9 cellular contexts compared by ENCODE assay signal in the genomic region with DNA sequence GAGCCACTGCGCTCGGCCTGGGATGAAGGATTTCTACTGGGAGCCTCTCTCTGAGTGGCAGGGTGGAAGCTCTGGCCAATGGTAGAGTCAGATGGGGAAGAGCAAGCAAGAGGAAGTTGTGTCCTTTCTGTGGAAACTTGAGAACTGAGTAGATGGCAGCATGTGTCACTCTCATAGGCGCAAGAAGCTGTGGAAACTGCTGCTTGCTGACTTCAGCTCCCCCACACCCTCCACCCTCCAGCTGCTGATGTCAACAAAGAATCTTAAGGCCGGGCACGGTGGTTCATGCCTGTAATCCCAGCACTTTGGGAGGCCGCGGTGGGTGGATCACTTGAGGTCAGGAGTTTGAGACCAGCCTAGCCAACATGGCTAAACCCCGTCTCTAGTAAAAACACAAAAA. TPM values are rescaled to one million over a fixed set of nuclear protein-coding genes. Genes with fewer than 3 reads are reported as not detected.
A peak's percentile ranks its signal among the peaks of the same experiment; 100 is the strongest.
DNase-seq lines count a peak whose midpoint lies in the region; ATAC-seq and TF ChIP-seq lines count a peak whose summit lies in the region.
"Had no signal": no experiment of that assay in that cellular context is flagged by ENCODE, and none has a peak within 500 bp of the region (broad histone marks: within the 10 kb centered on the region; RNA-seq: fewer than 3 reads in every experiment).

No MANE protein-coding gene starts in this region.

- H3K4me1 Mint-ChIP-seq in activated CD4-positive, alpha-beta memory T cell treated with anti-CD3 and anti-CD28 coated beads for 36 hours (ENCODE audit: low read depth), result peaks cover 72% of the 10 kb centered on the region
- H3K4me1 Mint-ChIP-seq in immature natural killer cell (peaks cover 84 to 87% of the 10 kb centered on the region in 2 donors), progenitor cell of endocrine pancreas (ENCODE audit: low read depth) (no peaks in the 10 kb centered on the region)

- CTCF ChIA-PET in activated CD4-positive, alpha-beta memory T cell treated with anti-CD3 and anti-CD28 coated beads for 36 hours (lab: Charles Lee), result interaction anchor here (1.6 to 6.7 kb wide), 3 partner anchors 17 to 43 kb away, joined by 7 to 62 read pairs (median 10); a partner anchor contains a TSS

- H3K36me3 Mint-ChIP-seq in activated CD4-positive, alpha-beta memory T cell treated with anti-CD3 and anti-CD28 coated beads for 36 hours, result no peaks in the 10 kb centered on the region
- H3K36me3 Mint-ChIP-seq in immature natural killer cell (no peaks in the 10 kb centered on the region), progenitor cell of endocrine pancreas (ENCODE audit: insufficient read depth) (no peaks in the 10 kb centered on the region)

- H3K4me3 Mint-ChIP-seq in activated CD4-positive, alpha-beta memory T cell treated with anti-CD3 and anti-CD28 coated beads for 36 hours, result no peak overlapping the region
- H3K4me3 Mint-ChIP-seq in immature natural killer cell (peak overlapping the region; percentile 26 to 72 (median 63)), progenitor cell of endocrine pancreas (ENCODE audit: low read depth) (no peak overlapping the region)
- H3K4me3 Mint-ChIP-seq: T-helper 17 cell had no signal

- peak overlapping the region; percentile 97 for H3K27ac Mint-ChIP-seq in activated CD4-positive, alpha-beta memory T cell treated with anti-CD3 and anti-CD28 coated beads for 36 hours
- H3K27ac Mint-ChIP-seq in immature natural killer cell, result peak overlapping the region; percentile 94 to 100 (median 100)
- no peak overlapping the region for H3K27ac Mint-ChIP-seq in progenitor cell of endocrine pancreas
- H3K27ac Mint-ChIP-seq: T-helper 17 cell had no signal

- POLR2A ChIA-PET in activated CD4-positive, alpha-beta memory T cell treated with anti-CD3 and anti-CD28 coated beads for 36 hours (lab: Charles Lee), result interaction anchor here (0.6 to 7.6 kb wide), 6 partner anchors 9 to 93 kb away, joined by 3 to 178 read pairs (median 5); a partner anchor contains a TSS

- peak; percentile 69 for ATAC-seq in stimulated activated naive CD8-positive, alpha-beta T cell treated with anti-CD3 and anti-CD28 coated beads, Interleukin-15, Interleukin-2, amounts not matched to agents 100 U/mL and 50 U/mL, for 24 hours
- ATAC-seq: T-helper 17 cell had no signal

- DNase-seq in M059J (ENCODE audit: low read depth) (peak; percentile 46), immature natural killer cell (peak; percentile 34 to 63 (median 54)), COR-L47 (lab: John Stamatoyannopoulos, UW) (no peak), progenitor cell of endocrine pancreas (ENCODE audit: low spot score, unreplicated experiment) (no peak), cerebellar cortex (ENCODE audit: low spot score) (no peak)
- DNase-seq in activated CD4-positive, alpha-beta memory T cell treated with anti-CD3 and anti-CD28 coated beads for 36 hours, result peak; percentile 83
- peak; percentile 55 for DNase-seq in stimulated activated naive CD8-positive, alpha-beta T cell treated with anti-CD3 and anti-CD28 coated beads, Interleukin-15, Interleukin-2, amounts not matched to agents 100 U/mL and 50 U/mL, for 24 hours
- DNase-seq: effector CD8-positive, alpha-beta T cell; T-helper 17 cell had no signal

- H3K9me3 Mint-ChIP-seq in activated CD4-positive, alpha-beta memory T cell treated with anti-CD3 and anti-CD28 coated beads for 36 hours, result no peaks in the 10 kb centered on the region
- no peaks in the 10 kb centered on the region for H3K9me3 Mint-ChIP-seq in immature natural killer cell
- no peaks in the 10 kb centered on the region for H3K9me3 Mint-ChIP-seq in progenitor cell of endocrine pancreas (ENCODE audit: low read depth)

- intact Hi-C loops in activated CD4-positive, alpha-beta memory T cell treated with anti-CD3 and anti-CD28 coated beads for 36 hours (cut with micrococcal nuclease), result loop anchor here (5.0 kb wide), 1 partner anchor 174 kb away; a partner anchor contains a TSS

- TF ChIP-seq CTCF in progenitor cell of endocrine pancreas (IDR thresholded peaks at IDR 0.05; ENCODE audit: unreplicated experiment), result no peak

- H3K27me3 Mint-ChIP-seq in activated CD4-positive, alpha-beta memory T cell treated with anti-CD3 and anti-CD28 coated beads for 36 hours, result no peaks in the 10 kb centered on the region
- H3K27me3 Mint-ChIP-seq in immature natural killer cell (ENCODE audit: low read depth in 3 of 3) (peaks cover 5 to 12% (median 6%) of the 10 kb centered on the region in 3 donors), progenitor cell of endocrine pancreas (peaks cover 17% of the 10 kb centered on the region)
- H3K27me3 Mint-ChIP-seq: T-helper 17 cell had no signal

RNA-seq across cellular contexts. Expression of a gene that starts 39.8 kb away (rescaled TPM):
- 740 and 865 TPM in 2 replicates for total RNA-seq in M059J (2014; rRNA removed; shearing (Covaris generic))
- 100 to 1,000 TPM; 949 to 966 TPM for total RNA-seq in activated CD4-positive, alpha-beta memory T cell treated with anti-CD3 and anti-CD28 coated beads for 36 hours
- polyA plus RNA-seq in immature natural killer cell, result 1,000 to 10,000 TPM in 2 of 3 donors, 100 to 1,000 TPM in 1; 910 to 1,240 (median 1,143) TPM
- not detected in 2 replicates for total RNA-seq in progenitor cell of endocrine pancreas

RNA-seq across cellular contexts. Expression of a gene that starts 59.5 kb away (rescaled TPM):
- 44.7 and 68.5 TPM in 2 replicates for total RNA-seq in M059J (2014; rRNA removed; shearing (Covaris generic))
- 10 to 100 TPM; 23.0 to 25.2 TPM for total RNA-seq in activated CD4-positive, alpha-beta memory T cell treated with anti-CD3 and anti-CD28 coated beads for 36 hours
- 1 to 10 TPM; 1.7 to 4.3 (median 2.8) TPM for polyA plus RNA-seq in immature natural killer cell
- 26.7 and 28.0 TPM in 2 replicates for total RNA-seq in progenitor cell of endocrine pancreas

Comparison
In these comparisons a context has a peak if more than half of its experiments do, and no peak if none do; other contexts are left out.
1. DNase-seq: peak in M059J (single experiment), activated CD4-positive, alpha-beta memory T cell treated with anti-CD3 and anti-CD28 coated beads for 36 hours (single experiment), immature natural killer cell (3 of 3) and stimulated activated naive CD8-positive, alpha-beta T cell treated with anti-CD3 and anti-CD28 coated beads, Interleukin-15, Interleukin-2, amounts not matched to agents 100 U/mL and 50 U/mL, for 24 hours (single experiment); none in COR-L47 (single experiment), progenitor cell of endocrine pancreas (single experiment) and cerebellar cortex (single experiment).
2. H3K4me3 Mint-ChIP-seq: peak in immature natural killer cell (5 of 5); none in activated CD4-positive, alpha-beta memory T cell treated with anti-CD3 and anti-CD28 coated beads for 36 hours (single experiment) and progenitor cell of endocrine pancreas (single experiment).
3. RNA of a gene that starts 39.8 kb away (total RNA-seq): 949 to 966 TPM in activated CD4-positive, alpha-beta memory T cell treated with anti-CD3 and anti-CD28 coated beads for 36 hours and 740 to 865 TPM in M059J; not detected in progenitor cell of endocrine pancreas; every median in the first group is over 100 times any median in the second.